1 cellular context compared by ENCODE assay signal in genomic region chr9:38048319-38048969, GRCh38.
TF ChIP-seq lines count a peak whose summit lies in the region.

No MANE protein-coding gene starts in this region.

TF ChIP-seq in HepG2, 621 proteins besides CTCF, POLR2A, EP300 and RAD21:
- TF ChIP-seq ZNF605 (CRISPR knock-in tag; IDR thresholded peaks at IDR 0.05), result no peak
- 0 out of 2 replicates have a peak, but pooled peaks have one; percentile 32 for TF ChIP-seq ZNF691 (CRISPR knock-in tag; IDR thresholded peaks at IDR 0.05; ENCODE audit: borderline replicate concordance, low read depth)
- TF ChIP-seq USF2 (IDR thresholded peaks at IDR 0.05; ENCODE audit: low read depth, low read length), result no peak
- 0 out of 2 replicates have a peak, but pooled peaks have one; percentile 16 for TF ChIP-seq USF2 (CRISPR knock-in tag; IDR thresholded peaks at IDR 0.05; ENCODE audit: borderline replicate concordance)
- TF ChIP-seq SMYD3 (CRISPR knock-in tag; IDR thresholded peaks at IDR 0.05), result no peak
- 0 out of 2 replicates have a peak, but pooled peaks have one; percentile 24 for TF ChIP-seq ZNF460 (CRISPR knock-in tag; IDR thresholded peaks at IDR 0.05; ENCODE audit: borderline replicate concordance)
- peak; percentile 86 for TF ChIP-seq ZNF770 (CRISPR knock-in tag; IDR thresholded peaks at IDR 0.05)
- TF ChIP-seq HNF1B (CRISPR knock-in tag; IDR thresholded peaks at IDR 0.05), result peak; percentile 25; the same call in 1 of the 2 replicates
- TF ChIP-seq ZNF563 (CRISPR knock-in tag; IDR thresholded peaks at IDR 0.05), result 0 out of 2 replicates have a peak, but pooled peaks have one; percentile 7
- 0 out of 2 replicates have a peak, but pooled peaks have one; percentile 6 for TF ChIP-seq ZSCAN31 (CRISPR knock-in tag; IDR thresholded peaks at IDR 0.05; ENCODE audit: low read depth)
- TF ChIP-seq GATAD2A (CRISPR knock-in tag; IDR thresholded peaks at IDR 0.05), result no peak
TF ChIP-seq in HepG2: peak in this region for 7.
